8 cellular contexts compared by ENCODE assay signal in genomic region chr3:194133661-194134230, GRCh38. TPM values are rescaled to one million over a fixed set of nuclear protein-coding genes. Genes with fewer than 3 reads are reported as not detected.
DNase-seq lines count a peak whose midpoint lies in the region; ATAC-seq and TF ChIP-seq lines count a peak whose summit lies in the region.

No MANE protein-coding gene starts in this region.

- intact Hi-C loops in body of pancreas (cut with DNase I): no loop called here

- H3K79me2 ChIP-seq in OCI-LY3 (ENCODE audit: low read length): no peaks in the 10 kb centered on the region

- peak overlapping the region; percentile 43 for H3K9ac ChIP-seq in OCI-LY3 (ENCODE audit: low read length)

- H3K27me3 ChIP-seq in OCI-LY3 (ENCODE audit: low read depth, low read length) (peaks cover 40% of the 10 kb centered on the region), body of pancreas (no peaks in the 10 kb centered on the region), kidney epithelial cell (ENCODE audit: control insufficient read depth, insufficient read depth, low read length) (no peaks in the 10 kb centered on the region)

- H3K27ac ChIP-seq in OCI-LY3 (ENCODE audit: low read length): no peak overlapping the region
- peak overlapping the region; percentile 97 to 99 (median 99) for H3K27ac ChIP-seq in body of pancreas

- no peaks in the 10 kb centered on the region for H4K20me1 ChIP-seq in OCI-LY3 (ENCODE audit: insufficient read depth, low read length)

- WGBS in body of pancreas, 2 donors: 1 to 2% methylated on average over 6 to 41 of the region's 41 CpGs

- peak in 1 of 3 donors; percentile 3 for TF ChIP-seq POLR2A in body of pancreas (IDR thresholded peaks at IDR 0.05)

- H2AFZ ChIP-seq in OCI-LY3 (ENCODE audit: low read depth, low read length): no peak overlapping the region

- no peak for TF ChIP-seq CTCF in OCI-LY3 (IDR thresholded peaks at IDR 0.05; ENCODE audit: low read depth, low read length)
- no peak for TF ChIP-seq CTCF in body of pancreas (IDR thresholded peaks at IDR 0.05)
- no peak for TF ChIP-seq CTCF in kidney epithelial cell (IDR thresholded peaks at IDR 0.05; ENCODE audit: insufficient read depth, low read length, poor library complexity, severe bottlenecking)

- H3K4me2 ChIP-seq in OCI-LY3 (ENCODE audit: low read length): peak overlapping the region; percentile 62

- peak; percentile 1 for ATAC-seq in body of pancreas

- no peaks in the 10 kb centered on the region for H3K9me3 ChIP-seq in OCI-LY3 (ENCODE audit: insufficient read depth, low read length)
- H3K9me3 ChIP-seq in body of pancreas: no peaks in the 10 kb centered on the region

- DNase-seq in activated CD4-positive, alpha-beta T cell treated with anti-CD3 and anti-CD28 coated beads for 48 hours: peak; percentile 36
- DNase-seq in activated CD4-positive, alpha-beta T cell treated with anti-CD3 and anti-CD28 coated beads, Interleukin-2, amount 50 U/mL, for 4 hours: no peak
- peak; percentile 63 to 70 (median 66) for DNase-seq in body of pancreas
- no peak for DNase-seq in kidney epithelial cell (ENCODE audit: low read depth)
- peak; percentile 33 to 51 for DNase-seq in stimulated activated CD4-positive, alpha-beta T cell treated with anti-CD3 and anti-CD28 coated beads, Interleukin-2, amount 100 ng/mL, for 24 hours
- no peak for DNase-seq in DMS79 (lab: John Stamatoyannopoulos, UW)
- no peak for DNase-seq in NCI-H1930 (lab: John Stamatoyannopoulos, UW)

- no peaks in the 10 kb centered on the region for H3K36me3 ChIP-seq in OCI-LY3 (replicated peaks; ENCODE audit: low read depth, low read length)
- H3K36me3 ChIP-seq in body of pancreas (replicated peaks in 1 of 2; ENCODE audit: insufficient read depth in 1 of 2, low read depth in 2 of 2): no peaks in the 10 kb centered on the region
- H3K36me3 ChIP-seq in kidney epithelial cell (ENCODE audit: control insufficient read depth, insufficient read depth, low read length): peaks cover 2% of the 10 kb centered on the region

- H3K4me3 ChIP-seq in OCI-LY3 (ENCODE audit: low read length) (peak overlapping the region; percentile 64), body of pancreas (peak overlapping the region in 1 of 2 donors; percentile 13), kidney epithelial cell (ENCODE audit: low read depth, low read length) (peak overlapping the region; percentile 26)

- peaks cover 31% of the 10 kb centered on the region for H3K4me1 ChIP-seq in OCI-LY3 (ENCODE audit: low read length)
- H3K4me1 ChIP-seq in body of pancreas: peaks cover 62% of the 10 kb centered on the region

RNA-seq across cellular contexts. Expression of gene HES1, which starts 2.2 kb away (rescaled TPM):
- 10 to 100 TPM; 28.5 to 49.1 TPM for total RNA-seq in body of pancreas
- total RNA-seq in kidney epithelial cell: 45.2 and 50.7 TPM in 2 replicates

Comparison
In these comparisons a context has a peak if more than half of its experiments do, and no peak if none do; other contexts are left out.
1. DNase-seq: peak in activated CD4-positive, alpha-beta T cell treated with anti-CD3 and anti-CD28 coated beads for 48 hours (single experiment), body of pancreas (4 of 4) and stimulated activated CD4-positive, alpha-beta T cell treated with anti-CD3 and anti-CD28 coated beads, Interleukin-2, amount 100 ng/mL, for 24 hours (2 of 2); none in activated CD4-positive, alpha-beta T cell treated with anti-CD3 and anti-CD28 coated beads, Interleukin-2, amount 50 U/mL, for 4 hours (0 of 2), kidney epithelial cell (single experiment), DMS79 (single experiment) and NCI-H1930 (0 of 2).